Comparison of ENCODE assay signal across 8 cellular contexts in the genomic region with DNA sequence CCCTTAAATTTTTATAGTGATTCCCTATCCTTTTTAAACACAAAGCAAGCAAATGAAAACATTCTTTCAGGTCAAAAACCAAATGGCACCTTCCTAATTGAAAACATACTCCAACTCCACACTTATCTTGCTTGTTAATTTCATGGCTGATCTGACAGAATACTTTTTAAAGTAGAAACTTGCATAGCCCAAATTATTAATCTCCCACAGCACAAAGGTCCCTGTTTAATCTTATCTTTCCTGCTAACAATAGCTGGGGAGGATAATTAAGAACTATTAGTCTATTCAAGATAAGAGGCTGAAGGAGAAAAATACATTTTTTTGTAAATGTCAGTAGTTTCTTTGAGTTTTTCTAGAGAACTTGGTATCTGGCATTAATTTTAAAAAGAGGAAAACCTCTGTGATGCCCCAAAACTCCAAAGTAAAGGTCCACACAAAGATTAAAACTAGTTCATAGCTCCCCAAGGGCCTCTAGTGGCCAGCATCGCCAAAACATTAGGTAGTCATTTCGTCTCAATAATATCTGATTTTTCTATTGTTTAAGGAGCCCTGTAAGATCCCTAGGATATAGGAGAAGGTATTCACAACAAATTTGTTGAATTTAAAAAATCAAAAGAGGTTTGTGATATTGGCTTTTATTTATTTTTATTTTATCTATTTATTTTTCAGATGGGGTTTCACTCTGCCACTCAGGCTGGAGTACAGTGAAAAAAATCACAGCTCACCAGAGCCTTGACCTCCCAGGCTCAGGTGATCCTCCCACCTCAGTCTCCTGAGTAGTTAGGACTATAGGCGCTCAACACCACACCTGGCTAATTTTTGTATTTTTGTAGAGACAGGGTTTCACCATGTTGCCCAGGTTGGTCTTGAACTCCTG.
A peak's percentile ranks its signal among the peaks of the same experiment; 100 is the strongest.
DNase-seq lines count a peak whose midpoint lies in the region; ATAC-seq and TF ChIP-seq lines count a peak whose summit lies in the region.

No MANE protein-coding gene starts in this region.

- no peaks in the 10 kb centered on the region for H3K36me3 Mint-ChIP-seq in nephron (ENCODE audit: low read depth)

- peak overlapping the region in 1 of 3 experiments; percentile 32 for H3K4me3 Mint-ChIP-seq in nephron

- H3K4me1 Mint-ChIP-seq in nephron = peaks cover 8% of the 10 kb centered on the region

- ATAC-seq in GM18867 (IDR thresholded peaks at IDR 0.05; ENCODE audit: unreplicated experiment) = no peak

- peak overlapping the region; percentile 8 to 86 (median 34) for H3K27ac Mint-ChIP-seq in nephron

- no peak overlapping the region for H3K4me3 ChIP-seq in epithelial cell of esophagus (ENCODE audit: low read length)

- DNase-seq in NCI-H510A treated with DMSO at 0.1 percent for 48 hours (lab: John Stamatoyannopoulos, UW) (peak; percentile 3), NCI-H510A (lab: John Stamatoyannopoulos, UW) (no peak), LoVo (ENCODE audit: low spot score) (peak; percentile 21), epithelial cell of esophagus (ENCODE audit: low read depth) (peak; percentile 49), NCI-H2029 (lab: John Stamatoyannopoulos, UW) (no peak)
- peak; percentile 29 to 48 for DNase-seq in activated CD4-positive, alpha-beta T cell treated with anti-CD3 and anti-CD28 coated beads for 4 hours

- TF ChIP-seq CTCF in epithelial cell of esophagus (IDR thresholded peaks at IDR 0.05; ENCODE audit: insufficient read depth, low read depth, low read length, missing control alignments) = peak; percentile 79
- TF ChIP-seq CTCF in nephron (IDR thresholded peaks at IDR 0.05; ENCODE audit: unreplicated experiment in 3 of 3) = peak; percentile 60 to 66 (median 65)

- H3K27me3 Mint-ChIP-seq in nephron (ENCODE audit: low read depth) = peaks cover 27% of the 10 kb centered on the region

- no peaks in the 10 kb centered on the region for H3K9me3 Mint-ChIP-seq in nephron

Comparison
In these comparisons a context has a peak if more than half of its experiments do, and no peak if none do; other contexts are left out.
1. DNase-seq: peak in NCI-H510A treated with DMSO at 0.1 percent for 48 hours (single experiment), LoVo (single experiment), activated CD4-positive, alpha-beta T cell treated with anti-CD3 and anti-CD28 coated beads for 4 hours (2 of 2) and epithelial cell of esophagus (single experiment); none in NCI-H510A (single experiment) and NCI-H2029 (single experiment).